In the genomic region with DNA sequence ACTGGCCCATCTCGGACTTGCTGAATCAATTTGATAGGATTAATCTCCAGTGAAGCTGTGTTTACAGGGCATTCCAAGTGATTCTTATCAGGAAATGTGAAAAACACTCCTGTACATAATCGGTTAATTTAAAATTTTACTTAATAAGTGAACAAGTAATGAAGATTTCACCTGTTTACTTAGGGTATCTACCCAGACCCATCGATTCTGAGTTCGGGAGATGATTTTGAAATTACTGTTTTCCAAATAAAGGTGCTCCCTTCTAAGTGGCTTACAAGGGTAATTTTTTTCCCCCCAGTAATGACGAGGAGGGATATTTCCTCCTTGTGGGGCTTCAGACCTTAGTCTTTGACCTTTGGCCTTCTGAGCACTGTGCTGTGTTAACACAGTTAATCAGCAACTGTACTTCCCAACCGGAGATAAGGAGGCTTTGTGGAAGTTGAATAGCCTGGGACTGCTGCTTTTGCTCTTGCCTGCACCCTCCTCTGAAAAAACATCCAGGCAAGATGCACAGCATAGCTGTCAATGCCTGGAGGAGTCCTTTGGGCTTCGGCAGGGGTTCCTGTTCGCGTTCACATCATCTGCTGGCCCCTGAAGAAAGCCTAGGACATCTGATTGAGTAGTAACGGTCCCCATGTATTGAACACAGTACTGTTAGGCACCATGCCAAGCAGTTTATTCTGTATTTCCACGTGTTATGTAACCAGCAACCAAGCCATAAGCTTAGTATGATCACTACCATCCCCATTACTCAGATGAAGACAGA, we compare ENCODE assay signal across 1 cellular context.
TF ChIP-seq lines count a peak whose summit lies in the region.

No MANE protein-coding gene starts in this region.

TF ChIP-seq in K562, 482 proteins besides CTCF, POLR2A, EP300 and RAD21 (continues in another document):
- TF ChIP-seq CREBBP (IDR thresholded peaks at IDR 0.05; ENCODE audit: low read depth, low read length), result no peak
- TF ChIP-seq STAG1 (CRISPR knock-in tag; IDR thresholded peaks at IDR 0.05; ENCODE audit: borderline replicate concordance), result no peak
- TF ChIP-seq, protein P1, sequence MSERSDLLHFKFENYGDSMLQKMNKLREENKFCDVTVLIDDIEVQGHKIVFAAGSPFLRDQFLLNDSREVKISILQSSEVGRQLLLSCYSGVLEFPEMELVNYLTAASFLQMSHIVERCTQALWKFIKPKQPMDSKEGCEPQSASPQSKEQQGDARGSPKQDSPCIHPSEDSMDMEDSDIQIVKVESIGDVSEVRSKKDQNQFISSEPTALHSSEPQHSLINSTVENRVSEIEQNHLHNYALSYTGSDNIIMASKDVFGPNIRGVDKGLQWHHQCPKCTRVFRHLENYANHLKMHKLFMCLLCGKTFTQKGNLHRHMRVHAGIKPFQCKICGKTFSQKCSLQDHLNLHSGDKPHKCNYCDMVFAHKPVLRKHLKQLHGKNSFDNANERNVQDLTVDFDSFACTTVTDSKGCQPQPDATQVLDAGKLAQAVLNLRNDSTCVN (CRISPR knock-in tag; IDR thresholded peaks at IDR 0.05), result no peak
- TF ChIP-seq RCOR1 (IDR thresholded peaks at IDR 0.05; ENCODE audit: borderline replicate concordance in 1 of 2, low read depth in 2 of 2, low read length in 2 of 2), result peak in 1 of 2 experiments; percentile 50; a peak in 1 of 4 replicates
- no peak for TF ChIP-seq ELF1 (tag; IDR thresholded peaks at IDR 0.05)
- no peak for TF ChIP-seq ZNF778 (CRISPR knock-in tag; IDR thresholded peaks at IDR 0.05)
- TF ChIP-seq TCF3 (CRISPR knock-in tag; IDR thresholded peaks at IDR 0.05), result peak; percentile 25; the same call in 1 of the 2 replicates
- TF ChIP-seq SRSF1 (IDR thresholded peaks at IDR 0.05; ENCODE audit: low read depth, low read length), result no peak
- TF ChIP-seq DDX20 (tag; IDR thresholded peaks at IDR 0.05; ENCODE audit: low read depth), result no peak
- TF ChIP-seq PTBP1 (IDR thresholded peaks at IDR 0.05; ENCODE audit: low read depth, low read length), result no peak
- TF ChIP-seq LEF1 (IDR thresholded peaks at IDR 0.05), result no peak
- no peak for TF ChIP-seq PML (IDR thresholded peaks at IDR 0.05; ENCODE audit: low read length)
- TF ChIP-seq MCM5 (IDR thresholded peaks at IDR 0.05; ENCODE audit: low read depth), result no peak
- TF ChIP-seq, protein P2, sequence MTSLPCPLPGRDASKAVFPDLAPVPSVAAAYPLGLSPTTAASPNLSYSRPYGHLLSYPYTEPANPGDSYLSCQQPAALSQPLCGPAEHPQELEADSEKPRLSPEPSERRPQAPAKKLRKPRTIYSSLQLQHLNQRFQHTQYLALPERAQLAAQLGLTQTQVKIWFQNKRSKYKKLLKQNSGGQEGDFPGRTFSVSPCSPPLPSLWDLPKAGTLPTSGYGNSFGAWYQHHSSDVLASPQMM (CRISPR knock-in tag; IDR thresholded peaks at IDR 0.05), result no peak
- TF ChIP-seq MYC (IDR thresholded peaks at IDR 0.05; ENCODE audit: low read depth, low read length), result no peak
- no peak for TF ChIP-seq MYC (CRISPR knock-in tag; IDR thresholded peaks at IDR 0.05; ENCODE audit: borderline replicate concordance, low read depth)
- TF ChIP-seq MXI1 (IDR thresholded peaks at IDR 0.05; ENCODE audit: low read depth, low read length), result no peak
- TF ChIP-seq, protein P3, sequence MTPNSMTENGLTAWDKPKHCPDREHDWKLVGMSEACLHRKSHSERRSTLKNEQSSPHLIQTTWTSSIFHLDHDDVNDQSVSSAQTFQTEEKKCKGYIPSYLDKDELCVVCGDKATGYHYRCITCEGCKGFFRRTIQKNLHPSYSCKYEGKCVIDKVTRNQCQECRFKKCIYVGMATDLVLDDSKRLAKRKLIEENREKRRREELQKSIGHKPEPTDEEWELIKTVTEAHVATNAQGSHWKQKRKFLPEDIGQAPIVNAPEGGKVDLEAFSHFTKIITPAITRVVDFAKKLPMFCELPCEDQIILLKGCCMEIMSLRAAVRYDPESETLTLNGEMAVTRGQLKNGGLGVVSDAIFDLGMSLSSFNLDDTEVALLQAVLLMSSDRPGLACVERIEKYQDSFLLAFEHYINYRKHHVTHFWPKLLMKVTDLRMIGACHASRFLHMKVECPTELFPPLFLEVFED (CRISPR knock-in tag; conservative IDR thresholded peaks at IDR 0.05), result no peak
- no peak for TF ChIP-seq ZNF507 (tag; conservative IDR thresholded peaks at IDR 0.05)
- TF ChIP-seq ZNF263 (CRISPR knock-in tag; IDR thresholded peaks at IDR 0.05; ENCODE audit: borderline replicate concordance), result no peak
- TF ChIP-seq, protein P4, sequence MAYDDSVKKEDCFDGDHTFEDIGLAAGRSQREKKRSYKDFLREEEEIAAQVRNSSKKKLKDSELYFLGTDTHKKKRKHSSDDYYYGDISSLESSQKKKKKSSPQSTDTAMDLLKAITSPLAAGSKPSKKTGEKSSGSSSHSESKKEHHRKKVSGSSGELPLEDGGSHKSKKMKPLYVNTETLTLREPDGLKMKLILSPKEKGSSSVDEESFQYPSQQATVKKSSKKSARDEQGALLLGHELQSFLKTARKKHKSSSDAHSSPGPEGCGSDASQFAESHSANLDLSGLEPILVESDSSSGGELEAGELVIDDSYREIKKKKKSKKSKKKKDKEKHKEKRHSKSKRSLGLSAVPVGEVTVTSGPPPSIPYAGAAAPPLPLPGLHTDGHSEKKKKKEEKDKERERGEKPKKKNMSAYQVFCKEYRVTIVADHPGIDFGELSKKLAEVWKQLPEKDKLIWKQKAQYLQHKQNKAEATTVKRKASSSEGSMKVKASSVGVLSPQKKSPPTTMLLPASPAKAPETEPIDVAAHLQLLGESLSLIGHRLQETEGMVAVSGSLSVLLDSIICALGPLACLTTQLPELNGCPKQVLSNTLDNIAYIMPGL (CRISPR knock-in tag; IDR thresholded peaks at IDR 0.05), result no peak
- no peak for TF ChIP-seq PHB (CRISPR knock-in tag; IDR thresholded peaks at IDR 0.05)
- TF ChIP-seq, protein P5, sequence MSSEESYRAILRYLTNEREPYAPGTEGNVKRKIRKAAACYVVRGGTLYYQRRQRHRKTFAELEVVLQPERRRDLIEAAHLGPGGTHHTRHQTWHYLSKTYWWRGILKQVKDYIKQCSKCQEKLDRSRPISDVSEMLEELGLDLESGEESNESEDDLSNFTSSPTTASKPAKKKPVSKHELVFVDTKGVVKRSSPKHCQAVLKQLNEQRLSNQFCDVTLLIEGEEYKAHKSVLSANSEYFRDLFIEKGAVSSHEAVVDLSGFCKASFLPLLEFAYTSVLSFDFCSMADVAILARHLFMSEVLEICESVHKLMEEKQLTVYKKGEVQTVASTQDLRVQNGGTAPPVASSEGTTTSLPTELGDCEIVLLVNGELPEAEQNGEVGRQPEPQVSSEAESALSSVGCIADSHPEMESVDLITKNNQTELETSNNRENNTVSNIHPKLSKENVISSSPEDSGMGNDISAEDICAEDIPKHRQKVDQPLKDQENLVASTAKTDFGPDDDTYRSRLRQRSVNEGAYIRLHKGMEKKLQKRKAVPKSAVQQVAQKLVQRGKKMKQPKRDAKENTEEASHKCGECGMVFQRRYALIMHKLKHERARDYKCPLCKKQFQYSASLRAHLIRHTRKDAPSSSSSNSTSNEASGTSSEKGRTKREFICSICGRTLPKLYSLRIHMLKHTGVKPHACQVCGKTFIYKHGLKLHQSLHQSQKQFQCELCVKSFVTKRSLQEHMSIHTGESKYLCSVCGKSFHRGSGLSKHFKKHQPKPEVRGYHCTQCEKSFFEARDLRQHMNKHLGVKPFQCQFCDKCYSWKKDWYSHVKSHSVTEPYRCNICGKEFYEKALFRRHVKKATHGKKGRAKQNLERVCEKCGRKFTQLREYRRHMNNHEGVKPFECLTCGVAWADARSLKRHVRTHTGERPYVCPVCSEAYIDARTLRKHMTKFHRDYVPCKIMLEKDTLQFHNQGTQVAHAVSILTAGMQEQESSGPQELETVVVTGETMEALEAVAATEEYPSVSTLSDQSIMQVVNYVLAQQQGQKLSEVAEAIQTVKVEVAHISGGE (CRISPR knock-in tag; IDR thresholded peaks at IDR 0.05), result no peak
- TF ChIP-seq ZNF121 (CRISPR knock-in tag; conservative IDR thresholded peaks at IDR 0.05), result no peak
- no peak for TF ChIP-seq PHTF2 (CRISPR knock-in tag; IDR thresholded peaks at IDR 0.05)
- TF ChIP-seq, protein P6, sequence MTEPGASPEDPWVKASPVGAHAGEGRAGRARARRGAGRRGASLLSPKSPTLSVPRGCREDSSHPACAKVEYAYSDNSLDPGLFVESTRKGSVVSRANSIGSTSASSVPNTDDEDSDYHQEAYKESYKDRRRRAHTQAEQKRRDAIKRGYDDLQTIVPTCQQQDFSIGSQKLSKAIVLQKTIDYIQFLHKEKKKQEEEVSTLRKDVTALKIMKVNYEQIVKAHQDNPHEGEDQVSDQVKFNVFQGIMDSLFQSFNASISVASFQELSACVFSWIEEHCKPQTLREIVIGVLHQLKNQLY (CRISPR knock-in tag; conservative IDR thresholded peaks at IDR 0.05), result no peak
- TF ChIP-seq YY1 (IDR thresholded peaks at IDR 0.05; ENCODE audit: borderline replicate concordance in 1 of 3, control insufficient read depth in 1 of 3, extremely low read depth in 1 of 3, insufficient read depth in 3 of 3, insufficient read length in 1 of 3, insufficient replicate concordance in 2 of 3, low read depth in 1 of 3, low read length in 2 of 3), result no peak
- TF ChIP-seq, protein P7, sequence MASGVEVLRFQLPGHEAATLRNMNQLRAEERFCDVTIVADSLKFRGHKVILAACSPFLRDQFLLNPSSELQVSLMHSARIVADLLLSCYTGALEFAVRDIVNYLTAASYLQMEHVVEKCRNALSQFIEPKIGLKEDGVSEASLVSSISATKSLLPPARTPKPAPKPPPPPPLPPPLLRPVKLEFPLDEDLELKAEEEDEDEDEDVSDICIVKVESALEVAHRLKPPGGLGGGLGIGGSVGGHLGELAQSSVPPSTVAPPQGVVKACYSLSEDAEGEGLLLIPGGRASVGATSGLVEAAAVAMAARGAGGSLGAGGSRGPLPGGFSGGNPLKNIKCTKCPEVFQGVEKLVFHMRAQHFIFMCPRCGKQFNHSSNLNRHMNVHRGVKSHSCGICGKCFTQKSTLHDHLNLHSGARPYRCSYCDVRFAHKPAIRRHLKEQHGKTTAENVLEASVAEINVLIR (CRISPR knock-in tag; IDR thresholded peaks at IDR 0.05), result no peak
- no peak for TF ChIP-seq ELF4 (CRISPR knock-in tag; IDR thresholded peaks at IDR 0.05)
- no peak for TF ChIP-seq POLR2G (IDR thresholded peaks at IDR 0.05; ENCODE audit: low read depth, low read length)
- TF ChIP-seq, protein P8, sequence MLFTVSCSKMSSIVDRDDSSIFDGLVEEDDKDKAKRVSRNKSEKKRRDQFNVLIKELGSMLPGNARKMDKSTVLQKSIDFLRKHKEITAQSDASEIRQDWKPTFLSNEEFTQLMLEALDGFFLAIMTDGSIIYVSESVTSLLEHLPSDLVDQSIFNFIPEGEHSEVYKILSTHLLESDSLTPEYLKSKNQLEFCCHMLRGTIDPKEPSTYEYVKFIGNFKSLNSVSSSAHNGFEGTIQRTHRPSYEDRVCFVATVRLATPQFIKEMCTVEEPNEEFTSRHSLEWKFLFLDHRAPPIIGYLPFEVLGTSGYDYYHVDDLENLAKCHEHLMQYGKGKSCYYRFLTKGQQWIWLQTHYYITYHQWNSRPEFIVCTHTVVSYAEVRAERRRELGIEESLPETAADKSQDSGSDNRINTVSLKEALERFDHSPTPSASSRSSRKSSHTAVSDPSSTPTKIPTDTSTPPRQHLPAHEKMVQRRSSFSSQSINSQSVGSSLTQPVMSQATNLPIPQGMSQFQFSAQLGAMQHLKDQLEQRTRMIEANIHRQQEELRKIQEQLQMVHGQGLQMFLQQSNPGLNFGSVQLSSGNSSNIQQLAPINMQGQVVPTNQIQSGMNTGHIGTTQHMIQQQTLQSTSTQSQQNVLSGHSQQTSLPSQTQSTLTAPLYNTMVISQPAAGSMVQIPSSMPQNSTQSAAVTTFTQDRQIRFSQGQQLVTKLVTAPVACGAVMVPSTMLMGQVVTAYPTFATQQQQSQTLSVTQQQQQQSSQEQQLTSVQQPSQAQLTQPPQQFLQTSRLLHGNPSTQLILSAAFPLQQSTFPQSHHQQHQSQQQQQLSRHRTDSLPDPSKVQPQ (CRISPR knock-in tag; IDR thresholded peaks at IDR 0.05; ENCODE audit: borderline replicate concordance), result no peak
- TF ChIP-seq NR2C1 (IDR thresholded peaks at IDR 0.05), result peak; percentile 66; the same call in 1 of the 2 replicates
- TF ChIP-seq NR2C1 (tag; IDR thresholded peaks at IDR 0.05), result peak; percentile 76
- no peak for TF ChIP-seq BRCA1 (IDR thresholded peaks at IDR 0.05)
- TF ChIP-seq BRCA1 (CRISPR knock-in tag; IDR thresholded peaks at IDR 0.05), result no peak
- no peak for TF ChIP-seq ZNF445 (CRISPR knock-in tag; IDR thresholded peaks at IDR 0.05; ENCODE audit: low read depth)
- TF ChIP-seq, protein P9, sequence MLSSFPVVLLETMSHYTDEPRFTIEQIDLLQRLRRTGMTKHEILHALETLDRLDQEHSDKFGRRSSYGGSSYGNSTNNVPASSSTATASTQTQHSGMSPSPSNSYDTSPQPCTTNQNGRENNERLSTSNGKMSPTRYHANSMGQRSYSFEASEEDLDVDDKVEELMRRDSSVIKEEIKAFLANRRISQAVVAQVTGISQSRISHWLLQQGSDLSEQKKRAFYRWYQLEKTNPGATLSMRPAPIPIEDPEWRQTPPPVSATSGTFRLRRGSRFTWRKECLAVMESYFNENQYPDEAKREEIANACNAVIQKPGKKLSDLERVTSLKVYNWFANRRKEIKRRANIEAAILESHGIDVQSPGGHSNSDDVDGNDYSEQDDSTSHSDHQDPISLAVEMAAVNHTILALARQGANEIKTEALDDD (IDR thresholded peaks at IDR 0.05), result 0 out of 2 replicates have a peak, but pooled peaks have one; percentile 25
- TF ChIP-seq PCBP1 (IDR thresholded peaks at IDR 0.05; ENCODE audit: low read depth, low read length, poor library complexity, severe bottlenecking), result no peak
- TF ChIP-seq OTX1 (CRISPR knock-in tag; IDR thresholded peaks at IDR 0.05), result no peak
- no peak for TF ChIP-seq ZNF12 (CRISPR knock-in tag; IDR thresholded peaks at IDR 0.05)
- no peak for TF ChIP-seq NFIX (CRISPR knock-in tag; IDR thresholded peaks at IDR 0.05; ENCODE audit: low read depth)
- no peak for TF ChIP-seq ZNF586 (CRISPR knock-in tag; conservative IDR thresholded peaks at IDR 0.05)
- no peak for TF ChIP-seq RAD51 (IDR thresholded peaks at IDR 0.05; ENCODE audit: borderline replicate concordance, low read depth)
- TF ChIP-seq TRIM24 (IDR thresholded peaks at IDR 0.05), result no peak
- TF ChIP-seq, protein P10, sequence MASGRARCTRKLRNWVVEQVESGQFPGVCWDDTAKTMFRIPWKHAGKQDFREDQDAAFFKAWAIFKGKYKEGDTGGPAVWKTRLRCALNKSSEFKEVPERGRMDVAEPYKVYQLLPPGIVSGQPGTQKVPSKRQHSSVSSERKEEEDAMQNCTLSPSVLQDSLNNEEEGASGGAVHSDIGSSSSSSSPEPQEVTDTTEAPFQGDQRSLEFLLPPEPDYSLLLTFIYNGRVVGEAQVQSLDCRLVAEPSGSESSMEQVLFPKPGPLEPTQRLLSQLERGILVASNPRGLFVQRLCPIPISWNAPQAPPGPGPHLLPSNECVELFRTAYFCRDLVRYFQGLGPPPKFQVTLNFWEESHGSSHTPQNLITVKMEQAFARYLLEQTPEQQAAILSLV (tag; IDR thresholded peaks at IDR 0.05), result no peak
- TF ChIP-seq EP400 (IDR thresholded peaks at IDR 0.05), result no peak
- TF ChIP-seq NFIC (IDR thresholded peaks at IDR 0.05), result peak; percentile 62
- TF ChIP-seq RFX1 (IDR thresholded peaks at IDR 0.05), result no peak
- no peak for TF ChIP-seq ZNF124 (CRISPR knock-in tag; IDR thresholded peaks at IDR 0.05)
- TF ChIP-seq MAFG (tag; conservative IDR thresholded peaks at IDR 0.05), result no peak
- TF ChIP-seq NFE2 (IDR thresholded peaks at IDR 0.05; ENCODE audit: low read depth), result no peak
